2 cellular contexts compared by ENCODE assay signal in the genomic region with DNA sequence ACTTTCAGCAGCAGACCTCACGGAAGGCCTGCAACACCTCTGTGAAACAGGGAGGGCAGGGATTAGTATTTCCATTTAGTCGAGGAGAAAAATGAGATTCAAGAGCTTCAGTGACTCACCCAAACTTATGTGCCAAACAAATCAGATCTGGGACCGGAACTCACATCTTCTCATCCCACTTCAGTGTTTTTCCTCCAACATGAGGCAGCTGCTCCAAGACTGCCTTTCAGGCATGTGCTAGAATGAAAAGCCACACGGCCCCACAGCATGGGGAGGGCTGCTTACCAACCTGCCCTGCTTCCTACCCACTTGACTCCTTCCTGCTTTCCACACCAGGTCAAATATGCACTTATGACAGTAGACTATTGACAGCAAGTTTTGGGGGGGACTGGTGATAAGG.
TF ChIP-seq lines count a peak whose summit lies in the region.

No MANE protein-coding gene starts in this region.

TF ChIP-seq in IMR-90, 13 proteins besides CTCF, POLR2A, EP300 and RAD21:
- TF ChIP-seq BHLHE40 (IDR thresholded peaks at IDR 0.05; ENCODE audit: low read depth, low read length) (no peak), MAZ (IDR thresholded peaks at IDR 0.05; ENCODE audit: borderline replicate concordance, low read depth, low read length) (no peak), MAFK (IDR thresholded peaks at IDR 0.05; ENCODE audit: low read depth, low read length) (no peak), CHD1 (IDR thresholded peaks at IDR 0.05; ENCODE audit: low read depth, low read length) (no peak), RCOR1 (IDR thresholded peaks at IDR 0.05; ENCODE audit: insufficient replicate concordance, low read length) (no peak), RFX5 (IDR thresholded peaks at IDR 0.05; ENCODE audit: low read depth, low read length) (no peak), NFE2L2 (IDR thresholded peaks at IDR 0.05; ENCODE audit: low read depth, low read length) (no peak), FOS (IDR thresholded peaks at IDR 0.05; ENCODE audit: low read depth, low read length) (no peak), SMC3 (IDR thresholded peaks at IDR 0.05; ENCODE audit: low read depth, low read length) (no peak), MXI1 (IDR thresholded peaks at IDR 0.05; ENCODE audit: borderline replicate concordance, low read depth, low read length) (no peak), CEBPB (IDR thresholded peaks at IDR 0.05; ENCODE audit: low read depth, low read length) (no peak)
- TF ChIP-seq, protein P1, sequence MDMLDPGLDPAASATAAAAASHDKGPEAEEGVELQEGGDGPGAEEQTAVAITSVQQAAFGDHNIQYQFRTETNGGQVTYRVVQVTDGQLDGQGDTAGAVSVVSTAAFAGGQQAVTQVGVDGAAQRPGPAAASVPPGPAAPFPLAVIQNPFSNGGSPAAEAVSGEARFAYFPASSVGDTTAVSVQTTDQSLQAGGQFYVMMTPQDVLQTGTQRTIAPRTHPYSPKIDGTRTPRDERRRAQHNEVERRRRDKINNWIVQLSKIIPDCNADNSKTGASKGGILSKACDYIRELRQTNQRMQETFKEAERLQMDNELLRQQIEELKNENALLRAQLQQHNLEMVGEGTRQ (IDR thresholded peaks at IDR 0.05; ENCODE audit: low read depth, low read length) = no peak
- TF ChIP-seq, protein P2, sequence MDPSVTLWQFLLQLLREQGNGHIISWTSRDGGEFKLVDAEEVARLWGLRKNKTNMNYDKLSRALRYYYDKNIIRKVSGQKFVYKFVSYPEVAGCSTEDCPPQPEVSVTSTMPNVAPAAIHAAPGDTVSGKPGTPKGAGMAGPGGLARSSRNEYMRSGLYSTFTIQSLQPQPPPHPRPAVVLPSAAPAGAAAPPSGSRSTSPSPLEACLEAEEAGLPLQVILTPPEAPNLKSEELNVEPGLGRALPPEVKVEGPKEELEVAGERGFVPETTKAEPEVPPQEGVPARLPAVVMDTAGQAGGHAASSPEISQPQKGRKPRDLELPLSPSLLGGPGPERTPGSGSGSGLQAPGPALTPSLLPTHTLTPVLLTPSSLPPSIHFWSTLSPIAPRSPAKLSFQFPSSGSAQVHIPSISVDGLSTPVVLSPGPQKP (IDR thresholded peaks at IDR 0.05; ENCODE audit: borderline replicate concordance, low read depth, low read length) = no peak

TF ChIP-seq in GM23338, 12 proteins besides CTCF, POLR2A, EP300 and RAD21:
- TF ChIP-seq ZNF331 (CRISPR knock-in tag; IDR thresholded peaks at IDR 0.05; ENCODE audit: low read depth) = no peak
- no peak for TF ChIP-seq EZH2phosphoT487 (IDR thresholded peaks at IDR 0.05; ENCODE audit: unreplicated experiment)
- TF ChIP-seq JUNB (IDR thresholded peaks at IDR 0.05; ENCODE audit: unreplicated experiment) = no peak
- TF ChIP-seq, protein P3, sequence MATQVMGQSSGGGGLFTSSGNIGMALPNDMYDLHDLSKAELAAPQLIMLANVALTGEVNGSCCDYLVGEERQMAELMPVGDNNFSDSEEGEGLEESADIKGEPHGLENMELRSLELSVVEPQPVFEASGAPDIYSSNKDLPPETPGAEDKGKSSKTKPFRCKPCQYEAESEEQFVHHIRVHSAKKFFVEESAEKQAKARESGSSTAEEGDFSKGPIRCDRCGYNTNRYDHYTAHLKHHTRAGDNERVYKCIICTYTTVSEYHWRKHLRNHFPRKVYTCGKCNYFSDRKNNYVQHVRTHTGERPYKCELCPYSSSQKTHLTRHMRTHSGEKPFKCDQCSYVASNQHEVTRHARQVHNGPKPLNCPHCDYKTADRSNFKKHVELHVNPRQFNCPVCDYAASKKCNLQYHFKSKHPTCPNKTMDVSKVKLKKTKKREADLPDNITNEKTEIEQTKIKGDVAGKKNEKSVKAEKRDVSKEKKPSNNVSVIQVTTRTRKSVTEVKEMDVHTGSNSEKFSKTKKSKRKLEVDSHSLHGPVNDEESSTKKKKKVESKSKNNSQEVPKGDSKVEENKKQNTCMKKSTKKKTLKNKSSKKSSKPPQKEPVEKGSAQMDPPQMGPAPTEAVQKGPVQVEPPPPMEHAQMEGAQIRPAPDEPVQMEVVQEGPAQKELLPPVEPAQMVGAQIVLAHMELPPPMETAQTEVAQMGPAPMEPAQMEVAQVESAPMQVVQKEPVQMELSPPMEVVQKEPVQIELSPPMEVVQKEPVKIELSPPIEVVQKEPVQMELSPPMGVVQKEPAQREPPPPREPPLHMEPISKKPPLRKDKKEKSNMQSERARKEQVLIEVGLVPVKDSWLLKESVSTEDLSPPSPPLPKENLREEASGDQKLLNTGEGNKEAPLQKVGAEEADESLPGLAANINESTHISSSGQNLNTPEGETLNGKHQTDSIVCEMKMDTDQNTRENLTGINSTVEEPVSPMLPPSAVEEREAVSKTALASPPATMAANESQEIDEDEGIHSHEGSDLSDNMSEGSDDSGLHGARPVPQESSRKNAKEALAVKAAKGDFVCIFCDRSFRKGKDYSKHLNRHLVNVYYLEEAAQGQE (IDR thresholded peaks at IDR 0.05; ENCODE audit: unreplicated experiment) = no peak
- TF ChIP-seq EZH2 (IDR thresholded peaks at IDR 0.05; ENCODE audit: low read depth, unreplicated experiment) = no peak
- TF ChIP-seq, protein P4, sequence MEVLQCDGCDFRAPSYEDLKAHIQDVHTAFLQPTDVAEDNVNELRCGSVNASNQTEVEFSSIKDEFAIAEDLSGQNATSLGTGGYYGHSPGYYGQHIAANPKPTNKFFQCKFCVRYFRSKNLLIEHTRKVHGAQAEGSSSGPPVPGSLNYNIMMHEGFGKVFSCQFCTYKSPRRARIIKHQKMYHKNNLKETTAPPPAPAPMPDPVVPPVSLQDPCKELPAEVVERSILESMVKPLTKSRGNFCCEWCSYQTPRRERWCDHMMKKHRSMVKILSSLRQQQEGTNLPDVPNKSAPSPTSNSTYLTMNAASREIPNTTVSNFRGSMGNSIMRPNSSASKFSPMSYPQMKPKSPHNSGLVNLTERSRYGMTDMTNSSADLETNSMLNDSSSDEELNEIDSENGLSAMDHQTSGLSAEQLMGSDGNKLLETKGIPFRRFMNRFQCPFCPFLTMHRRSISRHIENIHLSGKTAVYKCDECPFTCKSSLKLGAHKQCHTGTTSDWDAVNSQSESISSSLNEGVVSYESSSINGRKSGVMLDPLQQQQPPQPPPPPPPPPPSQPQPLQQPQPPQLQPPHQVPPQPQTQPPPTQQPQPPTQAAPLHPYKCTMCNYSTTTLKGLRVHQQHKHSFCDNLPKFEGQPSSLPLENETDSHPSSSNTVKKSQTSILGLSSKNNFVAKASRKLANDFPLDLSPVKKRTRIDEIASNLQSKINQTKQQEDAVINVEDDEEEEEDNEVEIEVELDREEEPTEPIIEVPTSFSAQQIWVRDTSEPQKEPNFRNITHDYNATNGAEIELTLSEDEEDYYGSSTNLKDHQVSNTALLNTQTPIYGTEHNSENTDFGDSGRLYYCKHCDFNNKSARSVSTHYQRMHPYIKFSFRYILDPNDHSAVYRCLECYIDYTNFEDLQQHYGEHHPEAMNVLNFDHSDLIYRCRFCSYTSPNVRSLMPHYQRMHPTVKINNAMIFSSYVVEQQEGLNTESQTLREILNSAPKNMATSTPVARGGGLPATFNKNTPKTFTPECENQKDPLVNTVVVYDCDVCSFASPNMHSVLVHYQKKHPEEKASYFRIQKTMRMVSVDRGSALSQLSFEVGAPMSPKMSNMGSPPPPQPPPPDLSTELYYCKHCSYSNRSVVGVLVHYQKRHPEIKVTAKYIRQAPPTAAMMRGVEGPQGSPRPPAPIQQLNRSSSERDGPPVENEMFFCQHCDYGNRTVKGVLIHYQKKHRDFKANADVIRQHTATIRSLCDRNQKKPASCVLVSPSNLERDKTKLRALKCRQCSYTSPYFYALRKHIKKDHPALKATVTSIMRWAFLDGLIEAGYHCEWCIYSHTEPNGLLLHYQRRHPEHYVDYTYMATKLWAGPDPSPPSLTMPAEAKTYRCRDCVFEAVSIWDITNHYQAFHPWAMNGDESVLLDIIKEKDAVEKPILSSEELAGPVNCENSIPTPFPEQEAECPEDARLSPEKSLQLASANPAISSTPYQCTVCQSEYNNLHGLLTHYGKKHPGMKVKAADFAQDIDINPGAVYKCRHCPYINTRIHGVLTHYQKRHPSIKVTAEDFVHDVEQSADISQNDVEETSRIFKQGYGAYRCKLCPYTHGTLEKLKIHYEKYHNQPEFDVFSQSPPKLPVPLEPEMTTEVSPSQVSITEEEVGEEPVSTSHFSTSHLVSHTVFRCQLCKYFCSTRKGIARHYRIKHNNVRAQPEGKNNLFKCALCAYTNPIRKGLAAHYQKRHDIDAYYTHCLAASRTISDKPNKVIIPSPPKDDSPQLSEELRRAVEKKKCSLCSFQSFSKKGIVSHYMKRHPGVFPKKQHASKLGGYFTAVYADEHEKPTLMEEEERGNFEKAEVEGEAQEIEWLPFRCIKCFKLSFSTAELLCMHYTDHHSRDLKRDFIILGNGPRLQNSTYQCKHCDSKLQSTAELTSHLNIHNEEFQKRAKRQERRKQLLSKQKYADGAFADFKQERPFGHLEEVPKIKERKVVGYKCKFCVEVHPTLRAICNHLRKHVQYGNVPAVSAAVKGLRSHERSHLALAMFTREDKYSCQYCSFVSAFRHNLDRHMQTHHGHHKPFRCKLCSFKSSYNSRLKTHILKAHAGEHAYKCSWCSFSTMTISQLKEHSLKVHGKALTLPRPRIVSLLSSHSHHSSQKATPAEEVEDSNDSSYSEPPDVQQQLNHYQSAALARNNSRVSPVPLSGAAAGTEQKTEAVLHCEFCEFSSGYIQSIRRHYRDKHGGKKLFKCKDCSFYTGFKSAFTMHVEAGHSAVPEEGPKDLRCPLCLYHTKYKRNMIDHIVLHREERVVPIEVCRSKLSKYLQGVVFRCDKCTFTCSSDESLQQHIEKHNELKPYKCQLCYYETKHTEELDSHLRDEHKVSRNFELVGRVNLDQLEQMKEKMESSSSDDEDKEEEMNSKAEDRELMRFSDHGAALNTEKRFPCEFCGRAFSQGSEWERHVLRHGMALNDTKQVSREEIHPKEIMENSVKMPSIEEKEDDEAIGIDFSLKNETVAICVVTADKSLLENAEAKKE (CRISPR knock-in tag; IDR thresholded peaks at IDR 0.05) = no peak
- TF ChIP-seq STAT1 (IDR thresholded peaks at IDR 0.05; ENCODE audit: unreplicated experiment) = no peak
- TF ChIP-seq NANOG (IDR thresholded peaks at IDR 0.05; ENCODE audit: borderline replicate concordance) = no peak
- TF ChIP-seq ZNF114 (CRISPR knock-in tag; IDR thresholded peaks at IDR 0.05) = no peak
- no peak for TF ChIP-seq POLR2AphosphoS5 (IDR thresholded peaks at IDR 0.05; ENCODE audit: low read depth)
- TF ChIP-seq CREB1 (CRISPR knock-in tag; IDR thresholded peaks at IDR 0.05; ENCODE audit: low read depth) = no peak
- TF ChIP-seq, protein P5, sequence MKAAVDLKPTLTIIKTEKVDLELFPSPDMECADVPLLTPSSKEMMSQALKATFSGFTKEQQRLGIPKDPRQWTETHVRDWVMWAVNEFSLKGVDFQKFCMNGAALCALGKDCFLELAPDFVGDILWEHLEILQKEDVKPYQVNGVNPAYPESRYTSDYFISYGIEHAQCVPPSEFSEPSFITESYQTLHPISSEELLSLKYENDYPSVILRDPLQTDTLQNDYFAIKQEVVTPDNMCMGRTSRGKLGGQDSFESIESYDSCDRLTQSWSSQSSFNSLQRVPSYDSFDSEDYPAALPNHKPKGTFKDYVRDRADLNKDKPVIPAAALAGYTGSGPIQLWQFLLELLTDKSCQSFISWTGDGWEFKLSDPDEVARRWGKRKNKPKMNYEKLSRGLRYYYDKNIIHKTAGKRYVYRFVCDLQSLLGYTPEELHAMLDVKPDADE (IDR thresholded peaks at IDR 0.05) = no peak
TF ChIP-seq in GM23338: peak in this region for 0.
